20 cellular contexts compared by ENCODE assay signal in the genomic region with DNA sequence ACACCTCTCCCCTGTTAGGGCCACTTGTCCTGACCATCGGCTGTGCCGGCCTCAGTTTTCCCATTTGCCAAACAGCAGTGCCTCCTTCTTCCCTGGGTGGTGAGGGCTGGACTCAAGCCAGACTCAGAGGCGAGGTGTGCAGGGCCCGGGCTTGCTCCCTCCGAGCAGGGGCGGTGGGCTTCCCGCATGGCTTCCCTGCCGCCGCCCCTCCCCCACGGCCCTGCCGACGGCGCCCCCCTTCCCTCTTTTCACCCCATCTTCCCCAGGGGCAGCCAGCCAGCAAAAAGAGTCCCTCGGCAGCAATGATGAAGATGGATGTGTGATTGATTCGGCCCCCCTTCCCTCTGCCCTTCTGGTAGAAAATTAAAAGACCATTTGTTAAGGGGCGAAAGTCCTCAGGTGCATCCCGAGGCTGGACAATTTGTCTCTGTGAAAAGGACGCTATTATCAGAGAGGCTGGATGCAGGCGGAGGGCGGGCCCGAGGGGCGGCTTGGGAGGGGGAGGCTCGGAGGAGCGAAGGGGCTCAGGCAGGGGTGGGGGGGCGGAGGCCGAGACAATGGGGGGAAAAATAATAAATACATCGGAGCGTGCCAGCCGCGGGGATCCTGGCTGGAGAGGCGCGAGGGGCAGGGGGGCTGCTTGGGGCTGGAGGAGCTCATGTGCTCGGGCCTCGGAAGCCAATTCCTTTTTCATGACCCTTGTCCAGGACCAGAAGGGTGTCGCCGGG. TPM values are rescaled to one million over a fixed set of nuclear protein-coding genes. Genes with fewer than 3 reads are reported as not detected.
"Had no signal": no experiment of that assay in that cellular context is flagged by ENCODE, and none has a peak within 500 bp of the region (broad histone marks: within the 10 kb centered on the region; RNA-seq: fewer than 3 reads in every experiment).

No MANE protein-coding gene starts in this region.

- H3K27ac ChIP-seq: esophagus squamous epithelium, neutrophil, spleen, upper lobe of right lung had no signal

- DNase-seq: activated CD4-positive, alpha-beta T cell treated with anti-CD3 and anti-CD28 coated beads for 36 hours; activated CD4-positive, alpha-beta T cell treated with anti-CD3 and anti-CD28 coated beads, Interleukin-2, amount 50 U/mL, for 48 hours; activated T-cell treated with anti-CD3 and anti-CD28 coated beads for 4 hours; dermis blood vessel endothelial cell; effector memory CD8-positive, alpha-beta T cell; esophagus squamous epithelium; hippocampal formation; immature natural killer cell; kidney glomerular epithelial cell; mesenchymal stem cell; mucosa of descending colon; naive B cell; spleen; stimulated activated CD8-positive, alpha-beta memory T cell treated with anti-CD3 and anti-CD28 coated beads, Interleukin-4, amount 100 ng/mL, for 48 hours; stimulated activated naive CD4-positive, alpha-beta T cell; upper lobe of right lung had no signal

- H3K4me3 ChIP-seq: esophagus squamous epithelium, mucosa of descending colon, spleen, upper lobe of right lung had no signal

- H3K9me3 ChIP-seq: esophagus squamous epithelium, mucosa of descending colon, neutrophil, upper lobe of right lung had no signal

- H3K36me3 ChIP-seq: esophagus squamous epithelium, neutrophil, spleen, upper lobe of right lung had no signal

RNA-seq across cellular contexts. Expression of a gene that starts 48.0 kb away (rescaled TPM):
- total RNA-seq: activated CD4-positive, alpha-beta T cell treated with anti-CD3 and anti-CD28 coated beads for 36 hours; chondrocyte; dermis blood vessel endothelial cell; esophagus squamous epithelium; lower leg skin; mucosa of descending colon; renal cortical epithelial cell; spleen; upper lobe of right lung had no signal
